8 cellular contexts compared by ENCODE assay signal in the genomic region with DNA sequence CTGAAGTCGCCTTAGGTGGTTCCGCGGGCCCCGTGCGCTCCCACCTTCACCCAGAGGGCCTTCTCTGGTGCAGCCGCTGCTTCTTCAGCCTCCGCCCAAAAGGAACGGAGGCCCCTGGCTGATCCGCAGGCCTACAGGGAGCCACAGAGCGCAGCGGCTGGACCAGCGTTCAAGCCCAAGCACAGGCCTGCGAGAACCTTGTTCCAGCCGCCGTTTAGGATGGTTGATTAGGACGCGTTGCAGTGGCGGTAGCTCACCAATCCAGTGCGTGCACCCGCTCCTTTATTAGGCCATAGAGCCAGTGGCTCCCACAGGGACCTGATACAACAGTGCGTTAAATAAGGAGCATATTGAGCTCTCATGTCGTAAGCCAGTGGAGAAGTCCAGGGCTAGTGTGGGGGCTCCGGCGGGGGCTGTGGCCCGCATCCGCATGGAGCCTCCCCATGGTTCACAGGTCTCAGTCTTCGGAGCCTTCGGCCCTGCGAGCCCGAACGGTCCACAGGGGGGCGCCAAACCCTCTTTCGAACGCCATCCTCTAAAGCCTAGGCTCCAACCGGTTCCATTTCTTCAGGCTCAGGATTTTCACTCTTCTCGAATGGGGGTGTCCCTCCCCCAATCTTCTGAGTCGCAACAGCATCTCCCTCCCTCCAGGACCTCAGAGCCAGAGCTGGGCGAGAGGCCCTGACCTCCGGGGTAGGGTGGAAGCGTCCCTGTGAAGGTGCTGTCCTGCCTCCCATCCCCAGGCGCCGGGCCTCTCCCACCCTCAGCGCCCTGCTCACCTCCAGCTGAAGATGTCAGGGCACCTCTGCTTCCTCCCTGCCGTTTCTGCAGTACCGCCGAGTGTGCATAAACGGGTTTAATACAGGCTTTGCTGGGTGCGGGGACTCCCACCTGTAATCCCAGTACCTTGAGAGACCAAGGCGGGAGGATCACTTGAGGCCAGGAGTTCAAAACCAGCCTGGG.
DNase-seq lines count a peak whose midpoint lies in the region; ATAC-seq and TF ChIP-seq lines count a peak whose summit lies in the region.
"Not testable (repeated sequence)": the region's sequence is repeated elsewhere in the genome, so short reads cannot be mapped to it uniquely, and the experiment has no call there.

No MANE protein-coding gene starts in this region.

- H3K4me3 Mint-ChIP-seq in naive thymus-derived CD4-positive, alpha-beta T cell, result not testable (repeated sequence)

- not testable (repeated sequence) for H3K4me1 Mint-ChIP-seq in naive thymus-derived CD4-positive, alpha-beta T cell

- H3K4me1 ChIP-seq in BE2C; HAP-1; foreskin keratinocyte; naive thymus-derived CD4-positive, alpha-beta T cell (ENCODE audit: control insufficient read depth in 2 of 2, insufficient read depth in 2 of 2, low read length in 2 of 2): not testable (repeated sequence)

- peak; percentile 76 for DNase-seq in BE2C
- DNase-seq in HAP-1 (ENCODE audit: low spot score in 2 of 2), result peak; percentile 27 to 87
- peak; percentile 12 for DNase-seq in NCI-H510A (lab: John Stamatoyannopoulos, UW)
- DNase-seq in activated naive CD8-positive, alpha-beta T cell treated with anti-CD3 and anti-CD28 coated beads, Interleukin-2, amount 50 U/mL, for 16 hours (ENCODE audit: low read depth, low spot score), result peak; percentile 46
- DNase-seq in foreskin keratinocyte, result not testable (repeated sequence)
- peak; percentile 36 to 77 (median 63) for DNase-seq in naive thymus-derived CD4-positive, alpha-beta T cell
- DNase-seq in stimulated activated CD8-positive, alpha-beta memory T cell treated with anti-CD3 and anti-CD28 coated beads, Interleukin-12 subunit alpha, Interleukin-12 subunit beta, amount 100 ng/mL, for 4 hours (ENCODE audit: low read depth), result peak; percentile 42

- H3K4me3 ChIP-seq in BE2C (ENCODE audit: low read depth, low read length); HAP-1; WI38 (ENCODE audit: low read depth, low read length); naive thymus-derived CD4-positive, alpha-beta T cell (ENCODE audit: low read length): not testable (repeated sequence)

- CTCF ChIA-PET in naive thymus-derived CD4-positive, alpha-beta T cell (lab: Charles Lee), result not testable (repeated sequence)

- H3K36me3 Mint-ChIP-seq in naive thymus-derived CD4-positive, alpha-beta T cell, result not testable (repeated sequence)

- POLR2A ChIA-PET in naive thymus-derived CD4-positive, alpha-beta T cell (lab: Charles Lee), result not testable (repeated sequence)

- not testable (repeated sequence) for H3K27me3 ChIP-seq in BE2C; HAP-1 (ENCODE audit: low read depth); foreskin keratinocyte; naive thymus-derived CD4-positive, alpha-beta T cell (ENCODE audit: control insufficient read depth in 2 of 2, insufficient read depth in 2 of 2, low read length in 2 of 2)

- ATAC-seq in foreskin keratinocyte, result peak; percentile 76
- peak; percentile 92 for ATAC-seq in naive thymus-derived CD4-positive, alpha-beta T cell

- not testable (repeated sequence) for H3K36me3 ChIP-seq in BE2C; HAP-1 (replicated peaks); naive thymus-derived CD4-positive, alpha-beta T cell (ENCODE audit: control insufficient read depth in 2 of 3, insufficient read depth in 3 of 3, low read length in 3 of 3)

- intact Hi-C loops in naive thymus-derived CD4-positive, alpha-beta T cell (cut with micrococcal nuclease), result loop anchor here (2.0 to 10.0 kb wide), 4 partner anchors 87 to 351 kb away; no protein-coding TSS in a partner anchor

- not testable (repeated sequence) for H3K9me3 Mint-ChIP-seq in naive thymus-derived CD4-positive, alpha-beta T cell

- H3K27me3 Mint-ChIP-seq in naive thymus-derived CD4-positive, alpha-beta T cell, result not testable (repeated sequence)

- not testable (repeated sequence) for H3K27ac ChIP-seq in foreskin keratinocyte; naive thymus-derived CD4-positive, alpha-beta T cell (ENCODE audit: low read depth, low read length)

- H3K27ac Mint-ChIP-seq in naive thymus-derived CD4-positive, alpha-beta T cell, result not testable (repeated sequence)

- not testable (repeated sequence) for H3K9me3 ChIP-seq in BE2C; HAP-1; naive thymus-derived CD4-positive, alpha-beta T cell (ENCODE audit: control insufficient read depth in 2 of 3, low read length in 3 of 3)

- in situ Hi-C loops in HAP-1 (cut with MboI; ENCODE audit: low sequenced_read_pairs), result not testable (repeated sequence)

- peak; percentile 66 for TF ChIP-seq CTCF in BE2C (IDR thresholded peaks at IDR 0.05; ENCODE audit: low read depth, low read length)
- peak; percentile 51 for TF ChIP-seq CTCF in WI38 (IDR thresholded peaks at IDR 0.05; ENCODE audit: low read depth, low read length)
- TF ChIP-seq CTCF in foreskin keratinocyte (conservative IDR thresholded peaks at IDR 0.05), result peak; percentile 78
